ENCODE assay signal across 26 cellular contexts in the genomic region with DNA sequence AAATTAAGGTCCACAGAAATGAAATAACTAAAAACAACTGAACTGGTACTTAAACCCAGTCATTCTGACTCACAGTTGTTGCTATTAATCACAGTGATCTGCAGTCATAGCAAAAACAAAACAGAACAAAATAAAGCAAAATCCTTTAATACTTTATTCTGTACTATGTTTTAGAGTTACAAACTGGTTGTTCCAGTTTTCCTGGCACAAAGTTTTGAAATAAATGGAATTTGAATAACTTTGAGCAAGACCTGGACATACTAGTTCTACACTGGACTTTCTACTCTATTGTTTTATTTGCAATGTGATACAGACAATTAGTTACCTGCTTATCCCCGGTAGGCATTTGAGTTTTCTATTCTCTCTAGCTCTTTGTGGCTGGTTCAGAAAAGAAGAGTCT.
A peak's percentile ranks its signal among the peaks of the same experiment; 100 is the strongest.
DNase-seq lines count a peak whose midpoint lies in the region; ATAC-seq and TF ChIP-seq lines count a peak whose summit lies in the region.
"Had no signal": no experiment of that assay in that cellular context is flagged by ENCODE, and none has a peak within 500 bp of the region (broad histone marks: within the 10 kb centered on the region; RNA-seq: fewer than 3 reads in every experiment).

No MANE protein-coding gene starts in this region.

- BruUV-seq in Calu3 (replicated peaks; lab: Mats Ljungman, UMichigan): no TSS peak

- H3K36me3 ChIP-seq in RWPE2 (ENCODE audit: low read depth): no peaks in the 10 kb centered on the region
- H3K36me3 ChIP-seq in trophoblast cell (ENCODE audit: control insufficient read depth in 1 of 2, insufficient read depth in 2 of 2, low read length in 2 of 2): no peaks in the 10 kb centered on the region
- H3K36me3 ChIP-seq in MG63: no peaks in the 10 kb centered on the region
- H3K36me3 ChIP-seq: BLaER1 treated with 17β-estradiol and CSF1 and Interleukin-3, amounts not matched to agents 10 nM and 100 nM; upper lobe of right lung had no signal

- no peak overlapping the region for H3K4me2 ChIP-seq in trophoblast cell (ENCODE audit: low read length)
- H3K4me2 ChIP-seq: BLaER1 treated with 17β-estradiol and CSF1 and Interleukin-3, amounts not matched to agents 10 nM and 100 nM had no signal

- no peak overlapping the region for H3K4ac ChIP-seq in trophoblast cell (ENCODE audit: low read depth, low read length)

- no peak overlapping the region for H4K91ac ChIP-seq in trophoblast cell (ENCODE audit: low read depth, low read length)

- H3K4me3 ChIP-seq in RWPE2 (ENCODE audit: severe bottlenecking): no peak overlapping the region
- no peak overlapping the region for H3K4me3 ChIP-seq in fibroblast of the aortic adventitia (ENCODE audit: low read depth, low read length)
- no peak overlapping the region for H3K4me3 ChIP-seq in trophoblast cell (ENCODE audit: low read depth, low read length)
- H3K4me3 ChIP-seq in MG63: no peak overlapping the region
- H3K4me3 ChIP-seq: BLaER1 treated with 17β-estradiol and CSF1 and Interleukin-3, amounts not matched to agents 10 nM and 100 nM; body of pancreas; GM12878; upper lobe of right lung had no signal

- no peaks in the 10 kb centered on the region for H3K27me3 ChIP-seq in RWPE2 (ENCODE audit: insufficient read depth, poor library complexity, severe bottlenecking)
- no peaks in the 10 kb centered on the region for H3K27me3 ChIP-seq in trophoblast cell (ENCODE audit: insufficient read depth, low read length)
- no peaks in the 10 kb centered on the region for H3K27me3 ChIP-seq in MG63
- H3K27me3 ChIP-seq: BLaER1 treated with 17β-estradiol and CSF1 and Interleukin-3, amounts not matched to agents 10 nM and 100 nM; body of pancreas; upper lobe of right lung had no signal

- no peaks in the 10 kb centered on the region for H3K79me1 ChIP-seq in trophoblast cell (ENCODE audit: low read length)

- H3K4me1 ChIP-seq in RWPE2 (ENCODE audit: insufficient read depth, poor library complexity, severe bottlenecking) (peaks cover 16% of the 10 kb centered on the region), trophoblast cell (ENCODE audit: control insufficient read depth in 1 of 2, insufficient read depth in 2 of 2, low read length in 2 of 2) (no peaks in the 10 kb centered on the region)
- H3K4me1 ChIP-seq: upper lobe of right lung had no signal

- H3K27me3 Mint-ChIP-seq in HFFc6 (ENCODE audit: insufficient read depth) (peaks cover 5% of the 10 kb centered on the region; the same call in 1 of the 2 replicates), Calu3 (ENCODE audit: unreplicated experiment) (no peaks in the 10 kb centered on the region), T-helper 17 cell (peaks cover 4% of the 10 kb centered on the region)
- H3K27me3 Mint-ChIP-seq: activated CD4-positive, alpha-beta memory T cell treated with anti-CD3 and anti-CD28 coated beads, Interleukin-2, amount 10 ng/mL, durations not matched to agents 7 days and 5 days; progenitor cell of endocrine pancreas had no signal

- no peak overlapping the region for H2AK5ac ChIP-seq in trophoblast cell (ENCODE audit: low read length)

- H3K27ac ChIP-seq in RWPE2 (ENCODE audit: poor library complexity, severe bottlenecking): peak overlapping the region; percentile 38
- no peak overlapping the region for H3K27ac ChIP-seq in trophoblast cell (ENCODE audit: low read depth, low read length)
- H3K27ac ChIP-seq: BLaER1 treated with 17β-estradiol and CSF1 and Interleukin-3, amounts not matched to agents 10 nM and 100 nM; HL-60; upper lobe of right lung had no signal

- H3K79me2 ChIP-seq in trophoblast cell (ENCODE audit: control insufficient read depth, insufficient read depth, low read length, poor library complexity): no peaks in the 10 kb centered on the region

- no peaks in the 10 kb centered on the region; the same call in 1 of the 2 replicates for H3K9me3 Mint-ChIP-seq in HFFc6
- H3K9me3 Mint-ChIP-seq in Calu3 (ENCODE audit: low read depth, unreplicated experiment): peaks cover 6% of the 10 kb centered on the region
- H3K9me3 Mint-ChIP-seq: activated CD4-positive, alpha-beta memory T cell treated with anti-CD3 and anti-CD28 coated beads, Interleukin-2, amount 10 ng/mL, durations not matched to agents 7 days and 5 days had no signal

- H3K4me3 Mint-ChIP-seq in HFFc6 (no peak overlapping the region), Calu3 (ENCODE audit: low read depth, unreplicated experiment) (no peak overlapping the region), T-helper 17 cell (no peak overlapping the region)
- H3K4me3 Mint-ChIP-seq: activated CD4-positive, alpha-beta memory T cell treated with anti-CD3 and anti-CD28 coated beads, Interleukin-2, amount 10 ng/mL, durations not matched to agents 7 days and 5 days had no signal

- peak; percentile 92 for ATAC-seq in RWPE2 (ENCODE audit: low read depth)
- no peak for ATAC-seq in GM21528 (IDR thresholded peaks at IDR 0.05; ENCODE audit: low FRiP score, unreplicated experiment)
- ATAC-seq in T-helper 17 cell: no peak
- ATAC-seq: activated CD4-positive, CD25-positive, alpha-beta regulatory T cell treated with anti-CD3 and anti-CD28 coated beads, Interleukin-2, amount 50 U/mL, for 24 hours; body of pancreas; GM12878; upper lobe of right lung had no signal

- no CpG with 5 or more reads among the region's 1 CpG for WGBS in trophoblast cell (ENCODE audit: extremely low coverage, insufficient coverage, insufficient read length)

- intact Hi-C loops in Calu3 (cut with micrococcal nuclease; ENCODE audit: unreplicated experiment): no loop called here

- no peak overlapping the region for H3K23ac ChIP-seq in trophoblast cell (ENCODE audit: low read length)

- no peak overlapping the region for H4K12ac ChIP-seq in trophoblast cell (ENCODE audit: low read depth, low read length)

- H3K27ac Mint-ChIP-seq in HFFc6: no peak overlapping the region
- no peak overlapping the region for H3K27ac Mint-ChIP-seq in Calu3 (ENCODE audit: unreplicated experiment)
- no peak overlapping the region for H3K27ac Mint-ChIP-seq in T-helper 17 cell
- H3K27ac Mint-ChIP-seq: activated CD4-positive, alpha-beta memory T cell treated with anti-CD3 and anti-CD28 coated beads, Interleukin-2, amount 10 ng/mL, durations not matched to agents 7 days and 5 days; progenitor cell of endocrine pancreas had no signal

- DNase-seq in HFFc6 (peak; percentile 46), RWPE2 (ENCODE audit: low spot score) (no peak), fibroblast of the aortic adventitia (ENCODE audit: low read depth) (peak; percentile 10), trophoblast cell (peak; percentile 52 to 95), MG63 (no peak), Calu3 (no peak), T-helper 17 cell (no peak)
- DNase-seq: activated CD4-positive, alpha-beta memory T cell treated with anti-CD3 and anti-CD28 coated beads, Interleukin-2, amount 10 ng/mL, durations not matched to agents 7 days and 5 days; activated effector memory CD4-positive, alpha-beta T cell treated with Interleukin-2 at 50 U/mL for 16 hours; body of pancreas; effector CD4-positive, alpha-beta T cell; erythroblast; H7; kidney; MM.1S; NCI-H1417 treated with DMSO at 0.1 percent for 48 hours; NCI-H2081 treated with DMSO at 0.1 percent for 48 hours; Right ventricle myocardium superior; stimulated activated CD8-positive, alpha-beta memory T cell treated with anti-CD3 and anti-CD28 coated beads, Interleukin-4, amount 100 ng/mL, for 48 hours; upper lobe of right lung had no signal

- H3K36me3 Mint-ChIP-seq in HFFc6 (ENCODE audit: low read depth) (no peaks in the 10 kb centered on the region), Calu3 (ENCODE audit: insufficient read depth, unreplicated experiment) (no peaks in the 10 kb centered on the region), T-helper 17 cell (ENCODE audit: low read depth) (no peaks in the 10 kb centered on the region)

- no peak overlapping the region for H3K9ac ChIP-seq in trophoblast cell (ENCODE audit: low read length)
- H3K9ac ChIP-seq: BLaER1 treated with 17β-estradiol and CSF1 and Interleukin-3, amounts not matched to agents 10 nM and 100 nM had no signal

- H3K4me1 Mint-ChIP-seq in HFFc6 (ENCODE audit: low read depth) (peaks cover 15% of the 10 kb centered on the region), Calu3 (ENCODE audit: low read depth, unreplicated experiment) (no peaks in the 10 kb centered on the region), T-helper 17 cell (no peaks in the 10 kb centered on the region)
- H3K4me1 Mint-ChIP-seq: activated CD4-positive, alpha-beta memory T cell treated with anti-CD3 and anti-CD28 coated beads, Interleukin-2, amount 10 ng/mL, durations not matched to agents 7 days and 5 days had no signal

- no peak overlapping the region for H3K18ac ChIP-seq in trophoblast cell (ENCODE audit: low read length)

- TF ChIP-seq CTCF in HFFc6 (IDR thresholded peaks at IDR 0.05) (no peak), RWPE2 (IDR thresholded peaks at IDR 0.05; ENCODE audit: poor library complexity, severe bottlenecking) (no peak), fibroblast of the aortic adventitia (IDR thresholded peaks at IDR 0.05; ENCODE audit: insufficient read depth, low read length) (no peak), Calu3 (IDR thresholded peaks at IDR 0.05; ENCODE audit: unreplicated experiment) (no peak)

- H2AFZ ChIP-seq in trophoblast cell (ENCODE audit: insufficient read depth, low read length, poor library complexity): no peak overlapping the region

- no peaks in the 10 kb centered on the region for H3K9me3 ChIP-seq in RWPE2 (ENCODE audit: severe bottlenecking)
- H3K9me3 ChIP-seq in trophoblast cell (ENCODE audit: insufficient read depth, low read depth, low read length): no peaks in the 10 kb centered on the region
- no peaks in the 10 kb centered on the region for H3K9me3 ChIP-seq in MG63
- no peaks in the 10 kb centered on the region for H3K9me3 ChIP-seq in T-helper 17 cell (ENCODE audit: control insufficient read depth, low read length, poor library complexity, severe bottlenecking)
- H3K9me3 ChIP-seq: body of pancreas, upper lobe of right lung had no signal

- no peak overlapping the region for H3K14ac ChIP-seq in trophoblast cell (ENCODE audit: low read length)

- no peak overlapping the region for H4K8ac ChIP-seq in trophoblast cell (ENCODE audit: low read depth, low read length)

- H2BK120ac ChIP-seq in trophoblast cell (ENCODE audit: insufficient read depth, low read length, poor library complexity): no peak overlapping the region

- CTCF ChIA-PET in Calu3 (lab: Charles Lee): no interaction called here

- H2BK5ac ChIP-seq in trophoblast cell (ENCODE audit: low read depth, low read length, poor library complexity): no peak overlapping the region

- no peak overlapping the region for H2BK12ac ChIP-seq in trophoblast cell (ENCODE audit: low read length)

Comparison
In these comparisons a context has a peak if more than half of its experiments do, and no peak if none do; other contexts are left out.
1. DNase-seq: peak in HFFc6 (single experiment), fibroblast of the aortic adventitia (single experiment) and trophoblast cell (2 of 2); none in RWPE2 (single experiment), MG63 (single experiment), Calu3 (single experiment) and T-helper 17 cell (0 of 3).